Comparison of ENCODE assay signal across 21 cellular contexts in genomic region chr20:4109587-4109986, GRCh38. TPM values are rescaled to one million over a fixed set of nuclear protein-coding genes. Genes with fewer than 3 reads are reported as not detected.
DNase-seq lines count a peak whose midpoint lies in the region; ATAC-seq and TF ChIP-seq lines count a peak whose summit lies in the region.
"Had no signal": no experiment of that assay in that cellular context is flagged by ENCODE, and none has a peak within 500 bp of the region (broad histone marks: within the 10 kb centered on the region; RNA-seq: fewer than 3 reads in every experiment).

No MANE protein-coding gene starts in this region.

- no peak overlapping the region for H3T11ph ChIP-seq in H9 (ENCODE audit: low read length)

- peak overlapping the region; percentile 82 for H3K27ac Mint-ChIP-seq in activated CD4-positive, alpha-beta T cell treated with anti-CD3 and anti-CD28 coated beads for 36 hours
- no peak overlapping the region for H3K27ac Mint-ChIP-seq in H9
- H3K27ac Mint-ChIP-seq: CD14-positive monocyte had no signal

- H2BK15ac ChIP-seq in H9 (ENCODE audit: low read depth, low read length) = no peak overlapping the region

- peaks cover 24% of the 10 kb centered on the region for H3K4me1 Mint-ChIP-seq in activated CD4-positive, alpha-beta T cell treated with anti-CD3 and anti-CD28 coated beads for 36 hours
- peaks cover 8% of the 10 kb centered on the region in 2 experiments for H3K4me1 Mint-ChIP-seq in H9

- DNase-seq in activated CD4-positive, alpha-beta T cell treated with anti-CD3 and anti-CD28 coated beads for 36 hours = no peak
- DNase-seq in activated CD4-positive, alpha-beta T cell treated with anti-CD3 and anti-CD28 coated beads for 4 hours = no peak
- DNase-seq in H9 (no peak), RWPE1 (ENCODE audit: low spot score) (no peak), mesenteric fat pad (ENCODE audit: low spot score) (peak; percentile 68), iPS-NIHi11 (ENCODE audit: low spot score) (no peak), DMS79 (lab: John Stamatoyannopoulos, UW) (no peak)
- DNase-seq: activated CD4-positive, alpha-beta T cell treated with anti-CD3 and anti-CD28 coated beads for 48 hours; activated naive CD4-positive, alpha-beta T cell; erythroblast; foreskin keratinocyte; naive B cell; NCI-H1694; NCI-H446; sigmoid colon; SW 1271 had no signal

- no peak overlapping the region for H4K8ac ChIP-seq in H9 (replicated peaks; ENCODE audit: insufficient read length, low read depth, low read length)

- no peaks in the 10 kb centered on the region for H3K9me3 ChIP-seq in H9 (ENCODE audit: control insufficient read depth, low read depth, low read length)
- H3K9me3 ChIP-seq: pancreas, sigmoid colon, thoracic aorta had no signal

- peak overlapping the region; percentile 13; the same call in 1 of the 2 replicates for H3K14ac ChIP-seq in H9 (ENCODE audit: insufficient read depth, low read length)

- H2AK5ac ChIP-seq in H9 (ENCODE audit: insufficient read length, low read length) = no peak overlapping the region

- H3K36me3 Mint-ChIP-seq in activated CD4-positive, alpha-beta T cell treated with anti-CD3 and anti-CD28 coated beads for 36 hours (ENCODE audit: low read depth) = no peaks in the 10 kb centered on the region
- no peaks in the 10 kb centered on the region for H3K36me3 Mint-ChIP-seq in H9 (ENCODE audit: insufficient read depth in 1 of 3, low read depth in 3 of 3)
- H3K36me3 Mint-ChIP-seq: CD14-positive monocyte, naive B cell had no signal

- H2AFZ ChIP-seq in H9 (ENCODE audit: low read length) = no peak overlapping the region

- intact Hi-C loops in activated CD4-positive, alpha-beta T cell treated with anti-CD3 and anti-CD28 coated beads for 36 hours (cut with DNase I, micrococcal nuclease) = loop anchor here in 1 of 2 experiments (2.0 kb wide), 1 partner anchor 483 kb away; no protein-coding TSS in a partner anchor

- no peak overlapping the region for H3K4me3 Mint-ChIP-seq in activated CD4-positive, alpha-beta T cell treated with anti-CD3 and anti-CD28 coated beads for 36 hours
- no peak overlapping the region for H3K4me3 Mint-ChIP-seq in H9
- H3K4me3 Mint-ChIP-seq: CD14-positive monocyte had no signal

- H3K56ac ChIP-seq in H9 (ENCODE audit: insufficient read length, low read depth, low read length) = no peak overlapping the region

- WGBS in H9 (ENCODE audit: extremely low coverage, insufficient read length, low lambda C conversion rate) = no CpG with 5 or more reads among the region's 5 CpGs

- no peak overlapping the region for H2BK12ac ChIP-seq in H9 (ENCODE audit: insufficient read length, low read depth, low read length)

- H2BK5ac ChIP-seq in H9 (ENCODE audit: insufficient read length, low read length) = no peak overlapping the region

- no peak overlapping the region for H3K23ac ChIP-seq in H9 (ENCODE audit: insufficient read length, low read depth, low read length)

- H2BK120ac ChIP-seq in H9 (ENCODE audit: low read depth, low read length, poor library complexity, severe bottlenecking) = no peak overlapping the region

- no peaks in the 10 kb centered on the region for H3K23me2 ChIP-seq in H9 (ENCODE audit: insufficient read length, low read depth, low read length, poor library complexity, severe bottlenecking)

- no peak overlapping the region for H3K18ac ChIP-seq in H9 (ENCODE audit: insufficient read length, low read depth, low read length)

- TF ChIP-seq CTCF in H9 (conservative IDR thresholded peaks at IDR 0.05) (no peak), RWPE1 (conservative IDR thresholded peaks at IDR 0.05; ENCODE audit: low read depth) (no peak)

- H4K20me1 ChIP-seq in H9 (ENCODE audit: control insufficient read depth, insufficient read depth, insufficient read length) = no peaks in the 10 kb centered on the region

- no peak for ATAC-seq in activated CD4-positive, alpha-beta T cell treated with anti-CD3 and anti-CD28 coated beads for 36 hours
- ATAC-seq in HG03139 (IDR thresholded peaks at IDR 0.05; ENCODE audit: unreplicated experiment) = no peak

- no peaks in the 10 kb centered on the region for H3K27me3 ChIP-seq in H9 (ENCODE audit: insufficient read depth, low read length)
- H3K27me3 ChIP-seq: foreskin keratinocyte, hepatocyte, pancreas had no signal

- no peak overlapping the region for H3K27ac ChIP-seq in H9 (ENCODE audit: insufficient read length, low read depth, low read length)
- H3K27ac ChIP-seq in RWPE1 = peak overlapping the region; percentile 26; the same call in 1 of the 2 replicates
- H3K27ac ChIP-seq: foreskin keratinocyte, hepatocyte, pancreas, sigmoid colon, thoracic aorta had no signal

- H3K9me3 Mint-ChIP-seq in activated CD4-positive, alpha-beta T cell treated with anti-CD3 and anti-CD28 coated beads for 36 hours (ENCODE audit: low read depth) = no peaks in the 10 kb centered on the region
- no peaks in the 10 kb centered on the region; a peak in 1 of 5 replicates for H3K9me3 Mint-ChIP-seq in H9
- H3K9me3 Mint-ChIP-seq: CD14-positive monocyte, naive B cell had no signal

- H4K5ac ChIP-seq in H9 (ENCODE audit: insufficient read length, low read depth, low read length) = no peak overlapping the region

- H3K79me2 ChIP-seq in H9 (ENCODE audit: insufficient read depth, low read length) = no peaks in the 10 kb centered on the region
- H3K79me2 ChIP-seq: hepatocyte had no signal

- no peak overlapping the region for H3K4ac ChIP-seq in H9 (ENCODE audit: low read depth, low read length)

- no peak overlapping the region for H3K4me2 ChIP-seq in H9 (ENCODE audit: insufficient read depth, insufficient read length, low read length)
- H3K4me2 ChIP-seq: hepatocyte had no signal

- no peaks in the 10 kb centered on the region; the same call in 1 of the 2 replicates for H3K4me1 ChIP-seq in H9 (ENCODE audit: insufficient read depth, low read length)
- H3K4me1 ChIP-seq: foreskin keratinocyte, pancreas had no signal

- H4K91ac ChIP-seq in H9 (ENCODE audit: insufficient read length, low read depth, low read length) = no peak overlapping the region

- peaks cover 3% of the 10 kb centered on the region for H3K27me3 Mint-ChIP-seq in activated CD4-positive, alpha-beta T cell treated with anti-CD3 and anti-CD28 coated beads for 36 hours
- H3K27me3 Mint-ChIP-seq in H9 (ENCODE audit: low read depth) = peaks cover 5% of the 10 kb centered on the region

- no peak overlapping the region for H3K9ac ChIP-seq in H9 (ENCODE audit: extremely low read depth, insufficient read length, low read length)

- H3K79me1 ChIP-seq in H9 (ENCODE audit: insufficient read depth, low read depth, low read length, poor library complexity, severe bottlenecking) = no peaks in the 10 kb centered on the region

- POLR2A ChIA-PET in activated CD4-positive, alpha-beta T cell treated with anti-CD3 and anti-CD28 coated beads for 36 hours (lab: Charles Lee) = interaction anchor here (0.6 kb wide), 1 partner anchor 1086 kb away, joined by 3 read pairs; no protein-coding TSS in a partner anchor
- POLR2A ChIA-PET in RWPE1 (lab: Yijun Ruan, JAX; ENCODE audit: low non-redundant PET) = no interaction called here

- H2BK20ac ChIP-seq in H9 (ENCODE audit: low read depth, low read length, poor library complexity, severe bottlenecking) = no peak overlapping the region

- CTCF ChIA-PET in activated CD4-positive, alpha-beta T cell treated with anti-CD3 and anti-CD28 coated beads for 36 hours (lab: Charles Lee) = interaction anchor here (1.2 to 1.7 kb wide), 3 partner anchors 12 to 122 kb away, joined by 3 to 7 read pairs (median 4); no protein-coding TSS in a partner anchor
- CTCF ChIA-PET in RWPE1 (lab: Yijun Ruan, JAX) = interaction anchor here (1.3 kb wide), 1 partner anchor 56 kb away, joined by 4 read pairs; no protein-coding TSS in a partner anchor

RNA-seq across cellular contexts. Expression of gene SMOX, which starts 39.0 kb away (rescaled TPM):
- total RNA-seq in activated CD4-positive, alpha-beta T cell treated with anti-CD3 and anti-CD28 coated beads for 36 hours = 1 to 10 TPM; 3.5 to 7.1 TPM
- total RNA-seq in H9 (2021) (7.4 and 10.3 TPM in 2 replicates), mesenteric fat pad (6.4 TPM)
